27 cellular contexts compared by ENCODE assay signal in the genomic region with DNA sequence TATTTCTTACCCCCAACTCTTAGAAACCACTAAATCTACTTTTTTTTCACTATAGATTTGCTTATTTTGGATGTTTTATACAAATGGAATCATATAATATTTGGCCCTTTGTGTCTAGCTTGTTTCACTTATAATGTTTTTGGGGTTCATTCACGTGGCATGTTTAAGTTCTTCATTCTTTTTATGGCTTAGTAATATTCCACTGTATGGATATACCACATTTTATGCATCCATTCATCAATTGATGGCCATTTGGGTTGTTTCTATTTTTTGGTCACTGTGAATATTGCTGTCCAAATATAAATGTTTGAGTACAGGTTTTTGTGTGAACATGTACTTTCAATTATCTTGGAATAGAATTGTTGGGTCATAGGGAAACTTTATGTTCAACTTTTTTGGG. TPM values are rescaled to one million over a fixed set of nuclear protein-coding genes. Genes with fewer than 3 reads are reported as not detected.
DNase-seq lines count a peak whose midpoint lies in the region; ATAC-seq and TF ChIP-seq lines count a peak whose summit lies in the region.
"Had no signal": no experiment of that assay in that cellular context is flagged by ENCODE, and none has a peak within 500 bp of the region (broad histone marks: within the 10 kb centered on the region; RNA-seq: fewer than 3 reads in every experiment).

No MANE protein-coding gene starts in this region.

- peaks cover 14% of the 10 kb centered on the region for H3K9me3 Mint-ChIP-seq in activated CD4-positive, alpha-beta T cell treated with anti-CD3 and anti-CD28 coated beads, Interleukin-2, amount 10 ng/mL, durations not matched to agents 7 days and 5 days
- H3K9me3 Mint-ChIP-seq in activated T-helper 17 cell treated with anti-CD3 and anti-CD28 coated beads, Interleukin-2, amount 50 U/mL, for 72 hours = no peaks in the 10 kb centered on the region
- peaks cover 0 to 9% (median 0%) of the 10 kb centered on the region in 11 donors for H3K9me3 Mint-ChIP-seq in naive thymus-derived CD4-positive, alpha-beta T cell
- H3K9me3 Mint-ChIP-seq: neural progenitor cell had no signal

- H3K36me3 ChIP-seq in KMS-11 (ENCODE audit: insufficient read depth) (no peaks in the 10 kb centered on the region), upper lobe of right lung (no peaks in the 10 kb centered on the region)
- no peaks in the 10 kb centered on the region for H3K36me3 ChIP-seq in naive thymus-derived CD4-positive, alpha-beta T cell (ENCODE audit: control insufficient read depth in 2 of 3, insufficient read depth in 3 of 3, low read length in 3 of 3)
- H3K36me3 ChIP-seq: esophagus muscularis mucosa, left lung, neural progenitor cell, Peyer's patch, thoracic aorta, uterus had no signal

- H3K27ac ChIP-seq in KMS-11 (no peak overlapping the region), upper lobe of right lung (no peak overlapping the region)
- no peak overlapping the region for H3K27ac ChIP-seq in naive thymus-derived CD4-positive, alpha-beta T cell (ENCODE audit: low read depth, low read length)
- H3K27ac ChIP-seq: esophagus muscularis mucosa, left lung, neural progenitor cell, thoracic aorta, uterus had no signal

- no peaks in the 10 kb centered on the region for H3K27me3 Mint-ChIP-seq in activated CD4-positive, alpha-beta T cell treated with anti-CD3 and anti-CD28 coated beads, Interleukin-2, amount 10 ng/mL, durations not matched to agents 7 days and 5 days
- no peaks in the 10 kb centered on the region for H3K27me3 Mint-ChIP-seq in activated T-helper 17 cell treated with anti-CD3 and anti-CD28 coated beads, Interleukin-2, amount 50 U/mL, for 72 hours
- peaks cover 0 to 4% (median 0%) of the 10 kb centered on the region in 5 donors for H3K27me3 Mint-ChIP-seq in naive thymus-derived CD4-positive, alpha-beta T cell
- H3K27me3 Mint-ChIP-seq: CD4-positive, CD25-positive, alpha-beta regulatory T cell had no signal

- H3K4me3 Mint-ChIP-seq in activated CD4-positive, alpha-beta T cell treated with anti-CD3 and anti-CD28 coated beads, Interleukin-2, amount 10 ng/mL, durations not matched to agents 7 days and 5 days = no peak overlapping the region
- peak overlapping the region; percentile 81 for H3K4me3 Mint-ChIP-seq in activated T-helper 17 cell treated with anti-CD3 and anti-CD28 coated beads, Interleukin-2, amount 50 U/mL, for 72 hours
- peak overlapping the region in 1 of 10 donors; percentile 77 for H3K4me3 Mint-ChIP-seq in naive thymus-derived CD4-positive, alpha-beta T cell
- H3K4me3 Mint-ChIP-seq: neural progenitor cell had no signal

- peak overlapping the region; percentile 96 for H3K27ac Mint-ChIP-seq in activated CD4-positive, alpha-beta T cell treated with anti-CD3 and anti-CD28 coated beads, Interleukin-2, amount 10 ng/mL, durations not matched to agents 7 days and 5 days
- H3K27ac Mint-ChIP-seq in activated T-helper 17 cell treated with anti-CD3 and anti-CD28 coated beads, Interleukin-2, amount 50 U/mL, for 72 hours = peak overlapping the region; percentile 93
- peak overlapping the region in 6 of 9 donors; percentile 29 to 97 (median 48) for H3K27ac Mint-ChIP-seq in naive thymus-derived CD4-positive, alpha-beta T cell
- H3K27ac Mint-ChIP-seq: neural progenitor cell had no signal

- intact Hi-C loops in naive thymus-derived CD4-positive, alpha-beta T cell (cut with micrococcal nuclease) = loop anchor here in 1 of 2 donors (2.0 to 5.0 kb wide), 3 partner anchors 157 to 508 kb away; a partner anchor contains a TSS
- intact Hi-C loops in upper lobe of right lung (cut with DNase I) = no loop called here

- H3K27me3 ChIP-seq in KMS-11 (ENCODE audit: insufficient read depth, low read depth) = no peaks in the 10 kb centered on the region
- no peaks in the 10 kb centered on the region for H3K27me3 ChIP-seq in naive thymus-derived CD4-positive, alpha-beta T cell (ENCODE audit: control insufficient read depth in 2 of 2, insufficient read depth in 2 of 2, low read length in 2 of 2)
- no peaks in the 10 kb centered on the region for H3K27me3 ChIP-seq in upper lobe of right lung
- H3K27me3 ChIP-seq: esophagus muscularis mucosa, left lung, neural progenitor cell, Peyer's patch, uterus had no signal

- no peak overlapping the region for H2AFZ ChIP-seq in KMS-11 (ENCODE audit: low read depth)
- H2AFZ ChIP-seq: neural progenitor cell had no signal

- H3K4me2 ChIP-seq in KMS-11 = peak overlapping the region; percentile 93; the same call in 1 of the 2 replicates
- H3K4me2 ChIP-seq: neural progenitor cell had no signal

- ATAC-seq in activated T-helper 17 cell treated with anti-CD3 and anti-CD28 coated beads, Interleukin-2, amount 50 U/mL, for 72 hours (replicated peaks) = no peak
- no peak for ATAC-seq in naive thymus-derived CD4-positive, alpha-beta T cell
- ATAC-seq in HG02571 (IDR thresholded peaks at IDR 0.05; ENCODE audit: unreplicated experiment) (no peak), upper lobe of right lung (no peak)
- ATAC-seq: left lung had no signal

- H3K4me1 ChIP-seq in KMS-11 (ENCODE audit: low read depth, poor library complexity, severe bottlenecking) = peaks cover 47% of the 10 kb centered on the region
- peaks cover 24 to 25% of the 10 kb centered on the region in 2 donors for H3K4me1 ChIP-seq in naive thymus-derived CD4-positive, alpha-beta T cell (ENCODE audit: control insufficient read depth in 2 of 2, insufficient read depth in 2 of 2, low read length in 2 of 2)
- H3K4me1 ChIP-seq in upper lobe of right lung = peaks cover 16% of the 10 kb centered on the region
- H3K4me1 ChIP-seq: uterus had no signal

- no peak overlapping the region for H3K4me3 ChIP-seq in KMS-11 (IDR thresholded peaks at IDR 0.05; ENCODE audit: insufficient read depth, low read depth, low read length)
- no peak overlapping the region for H3K4me3 ChIP-seq in naive thymus-derived CD4-positive, alpha-beta T cell (ENCODE audit: low read length)
- no peak overlapping the region for H3K4me3 ChIP-seq in upper lobe of right lung
- H3K4me3 ChIP-seq: esophagus muscularis mucosa, left lung, neural progenitor cell, Peyer's patch, thoracic aorta, uterus had no signal

- H4K20me1 ChIP-seq in KMS-11 (ENCODE audit: insufficient read depth) = no peaks in the 10 kb centered on the region

- no peak overlapping the region for H3K9ac ChIP-seq in KMS-11
- H3K9ac ChIP-seq: neural progenitor cell had no signal

- no peaks in the 10 kb centered on the region for H3K79me2 ChIP-seq in KMS-11 (ENCODE audit: insufficient read depth, low read depth)

- H3K36me3 Mint-ChIP-seq in activated CD4-positive, alpha-beta T cell treated with anti-CD3 and anti-CD28 coated beads, Interleukin-2, amount 10 ng/mL, durations not matched to agents 7 days and 5 days (ENCODE audit: low read depth) = peaks cover 15% of the 10 kb centered on the region
- H3K36me3 Mint-ChIP-seq in activated T-helper 17 cell treated with anti-CD3 and anti-CD28 coated beads, Interleukin-2, amount 50 U/mL, for 72 hours (ENCODE audit: low read depth) = no peaks in the 10 kb centered on the region
- peaks cover 0 to 14% (median 0%) of the 10 kb centered on the region in 5 donors for H3K36me3 Mint-ChIP-seq in naive thymus-derived CD4-positive, alpha-beta T cell
- H3K36me3 Mint-ChIP-seq: CD4-positive, CD25-positive, alpha-beta regulatory T cell; neural progenitor cell had no signal

- DNase-seq in activated CD4-positive, alpha-beta T cell treated with anti-CD3 and anti-CD28 coated beads, Interleukin-2, amount 10 ng/mL, durations not matched to agents 7 days and 5 days = no peak
- DNase-seq in activated CD4-positive, alpha-beta T cell treated with anti-CD3 and anti-CD28 coated beads, Interleukin-2, amount 50 U/mL, for 1 hour = no peak
- DNase-seq in naive thymus-derived CD4-positive, alpha-beta T cell = no peak
- no peak for DNase-seq in SK-N-DZ (ENCODE audit: low spot score)
- no peak for DNase-seq in upper lobe of right lung
- DNase-seq: AML-193, caudate nucleus, foreskin fibroblast, islet precursor cell, left lung, mesenchymal stem cell, NCI-H1092, NCI-H1694, NCI-H446, NCI-H748 treated with DMSO at 0.1 percent for 48 hours, Peyer's patch, SHP77 treated with DMSO at 0.1 percent for 48 hours, SW 1271, uterus had no signal

- peaks cover 58% of the 10 kb centered on the region for H3K4me1 Mint-ChIP-seq in activated CD4-positive, alpha-beta T cell treated with anti-CD3 and anti-CD28 coated beads, Interleukin-2, amount 10 ng/mL, durations not matched to agents 7 days and 5 days
- peaks cover 46% of the 10 kb centered on the region for H3K4me1 Mint-ChIP-seq in activated T-helper 17 cell treated with anti-CD3 and anti-CD28 coated beads, Interleukin-2, amount 50 U/mL, for 72 hours
- peaks cover 20 to 53% (median 29%) of the 10 kb centered on the region in 7 donors for H3K4me1 Mint-ChIP-seq in naive thymus-derived CD4-positive, alpha-beta T cell

- POLR2A ChIA-PET in activated CD4-positive, alpha-beta T cell treated with anti-CD3 and anti-CD28 coated beads, Interleukin-2, amount 10 ng/mL, durations not matched to agents 7 days and 5 days (lab: Charles Lee) = no interaction called here
- POLR2A ChIA-PET in naive thymus-derived CD4-positive, alpha-beta T cell (lab: Charles Lee) = interaction anchor here (6.4 kb wide), 1 partner anchor 84 kb away, joined by 88 read pairs; a partner anchor contains a TSS

- CTCF ChIA-PET in activated CD4-positive, alpha-beta T cell treated with anti-CD3 and anti-CD28 coated beads, Interleukin-2, amount 10 ng/mL, durations not matched to agents 7 days and 5 days (lab: Charles Lee) = interaction anchor here (0.6 to 14.8 kb wide), 5 partner anchors 10 to 198 kb away, joined by 3 to 225 read pairs (median 4); a partner anchor contains a TSS
- CTCF ChIA-PET in naive thymus-derived CD4-positive, alpha-beta T cell (lab: Charles Lee) = interaction anchor here (5.7 to 7.7 kb wide), 2 partner anchors 69 to 83 kb away, joined by 119 to 140 read pairs; a partner anchor contains a TSS

- TF ChIP-seq CTCF in KMS-11 (conservative IDR thresholded peaks at IDR 0.05; ENCODE audit: low read depth, low read length) (no peak), upper lobe of right lung (IDR thresholded peaks at IDR 0.05) (no peak)

- H3K9me3 ChIP-seq in naive thymus-derived CD4-positive, alpha-beta T cell (ENCODE audit: control insufficient read depth in 2 of 3, low read length in 3 of 3) = no peaks in the 10 kb centered on the region
- no peaks in the 10 kb centered on the region for H3K9me3 ChIP-seq in upper lobe of right lung
- H3K9me3 ChIP-seq: esophagus muscularis mucosa, left lung, thoracic aorta, uterus had no signal

RNA-seq across cellular contexts. Expression of a gene that starts 9.2 kb away (rescaled TPM):
- not detected for total RNA-seq in activated CD4-positive, alpha-beta T cell treated with anti-CD3 and anti-CD28 coated beads, Interleukin-2, amount 10 ng/mL, durations not matched to agents 7 days and 5 days
- not detected for total RNA-seq in activated T-helper 17 cell treated with anti-CD3 and anti-CD28 coated beads, Interleukin-2, amount 50 U/mL, for 72 hours
- total RNA-seq in naive thymus-derived CD4-positive, alpha-beta T cell = under 1 TPM in 3 of 5 experiments, not detected in 2; 0.11 to 0.30 (median 0.16) TPM
- polyA plus RNA-seq in naive thymus-derived CD4-positive, alpha-beta T cell = not detected
- polyA plus RNA-seq in SK-N-DZ (2014; cell fraction: cytosol; rRNA removed) = 0.09 and 0.10 TPM in 2 replicates
- polyA plus RNA-seq in SK-N-DZ (2014; cell fraction: nucleus; rRNA removed) = 0.10 and 0.27 TPM in 2 replicates
- total RNA-seq in upper lobe of right lung = 0.55 TPM
- total RNA-seq: HT-29, thoracic aorta had no signal
- polyA plus RNA-seq: CD4-positive, CD25-positive, alpha-beta regulatory T cell had no signal
